2 cellular contexts compared by ENCODE assay signal in the genomic region with DNA sequence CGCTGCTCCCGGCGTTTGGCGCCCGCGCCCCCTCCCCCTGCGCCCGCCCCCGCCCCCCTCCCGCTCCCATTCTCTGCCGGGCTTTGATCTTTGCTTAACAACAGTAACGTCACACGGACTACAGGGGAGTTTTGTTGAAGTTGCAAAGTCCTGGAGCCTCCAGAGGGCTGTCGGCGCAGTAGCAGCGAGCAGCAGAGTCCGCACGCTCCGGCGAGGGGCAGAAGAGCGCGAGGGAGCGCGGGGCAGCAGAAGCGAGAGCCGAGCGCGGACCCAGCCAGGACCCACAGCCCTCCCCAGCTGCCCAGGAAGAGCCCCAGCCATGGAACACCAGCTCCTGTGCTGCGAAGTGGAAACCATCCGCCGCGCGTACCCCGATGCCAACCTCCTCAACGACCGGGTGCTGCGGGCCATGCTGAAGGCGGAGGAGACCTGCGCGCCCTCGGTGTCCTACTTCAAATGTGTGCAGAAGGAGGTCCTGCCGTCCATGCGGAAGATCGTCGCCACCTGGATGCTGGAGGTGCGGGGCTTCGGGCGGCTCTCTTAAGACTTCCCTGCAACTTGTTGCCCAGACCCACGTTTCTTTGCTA.
TF ChIP-seq lines count a peak whose summit lies in the region.

CCND1 (plus strand) TSS at position 162 of the 587 bp plus-strand sequence; CDS start at position 320, 158 bp downstream.

TF ChIP-seq in HEK293, 187 proteins besides CTCF, POLR2A, EP300 and RAD21 (continued from another document and continues in another):
- TF ChIP-seq PRDM10 (tag by site-specific recombination; IDR thresholded peaks at IDR 0.05) (peak; percentile 58), ZEB2 (tag by site-specific recombination; IDR thresholded peaks at IDR 0.05) (no peak), ZBTB20 (tag by site-specific recombination; IDR thresholded peaks at IDR 0.05) (peak; percentile 64), ZNF600 (tag by site-specific recombination; IDR thresholded peaks at IDR 0.05) (peak; percentile 82), ZSCAN30 (tag by site-specific recombination; IDR thresholded peaks at IDR 0.05) (0 out of 2 replicates have a peak, but pooled peaks have one; percentile 34), SCRT2 (tag by site-specific recombination; IDR thresholded peaks at IDR 0.05) (peak; percentile 92), ZNF341 (tag by site-specific recombination; IDR thresholded peaks at IDR 0.05; ENCODE audit: low read depth) (peak; percentile 81), ZNF335 (tag by site-specific recombination; conservative IDR thresholded peaks at IDR 0.05) (peak; percentile 49), KLF16 (tag by site-specific recombination; IDR thresholded peaks at IDR 0.05) (no peak), SP2 (tag by site-specific recombination; IDR thresholded peaks at IDR 0.05) (peak; percentile 18; the same call in 1 of the 2 replicates), ZNF549 (tag by site-specific recombination; IDR thresholded peaks at IDR 0.05) (no peak), ZNF777 (tag by site-specific recombination; IDR thresholded peaks at IDR 0.05; ENCODE audit: borderline replicate concordance) (peak; percentile 59; the same call in 1 of the 2 replicates), GLIS1 (tag by site-specific recombination; IDR thresholded peaks at IDR 0.05) (0 out of 2 replicates have a peak, but pooled peaks have one; percentile 4), ZBTB26 (tag by site-specific recombination; optimal IDR thresholded peaks at IDR 0.05) (peak; percentile 92), ZFP69B (tag by site-specific recombination; IDR thresholded peaks at IDR 0.05) (no peak), ZNF391 (tag by site-specific recombination; IDR thresholded peaks at IDR 0.05; ENCODE audit: borderline replicate concordance, low read depth) (no peak), TCF7L2 (IDR thresholded peaks at IDR 0.05; ENCODE audit: borderline replicate concordance, low read depth, low read length) (peak; percentile 93)
- TF ChIP-seq, protein P1, sequence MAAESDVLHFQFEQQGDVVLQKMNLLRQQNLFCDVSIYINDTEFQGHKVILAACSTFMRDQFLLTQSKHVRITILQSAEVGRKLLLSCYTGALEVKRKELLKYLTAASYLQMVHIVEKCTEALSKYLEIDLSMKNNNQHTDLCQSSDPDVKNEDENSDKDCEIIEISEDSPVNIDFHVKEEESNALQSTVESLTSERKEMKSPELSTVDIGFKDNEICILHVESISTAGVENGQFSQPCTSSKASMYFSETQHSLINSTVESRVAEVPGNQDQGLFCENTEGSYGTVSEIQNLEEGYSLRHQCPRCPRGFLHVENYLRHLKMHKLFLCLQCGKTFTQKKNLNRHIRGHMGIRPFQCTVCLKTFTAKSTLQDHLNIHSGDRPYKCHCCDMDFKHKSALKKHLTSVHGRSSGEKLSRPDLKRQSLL (tag by site-specific recombination; IDR thresholded peaks at IDR 0.05), result peak; percentile 65
- TF ChIP-seq, protein P2, sequence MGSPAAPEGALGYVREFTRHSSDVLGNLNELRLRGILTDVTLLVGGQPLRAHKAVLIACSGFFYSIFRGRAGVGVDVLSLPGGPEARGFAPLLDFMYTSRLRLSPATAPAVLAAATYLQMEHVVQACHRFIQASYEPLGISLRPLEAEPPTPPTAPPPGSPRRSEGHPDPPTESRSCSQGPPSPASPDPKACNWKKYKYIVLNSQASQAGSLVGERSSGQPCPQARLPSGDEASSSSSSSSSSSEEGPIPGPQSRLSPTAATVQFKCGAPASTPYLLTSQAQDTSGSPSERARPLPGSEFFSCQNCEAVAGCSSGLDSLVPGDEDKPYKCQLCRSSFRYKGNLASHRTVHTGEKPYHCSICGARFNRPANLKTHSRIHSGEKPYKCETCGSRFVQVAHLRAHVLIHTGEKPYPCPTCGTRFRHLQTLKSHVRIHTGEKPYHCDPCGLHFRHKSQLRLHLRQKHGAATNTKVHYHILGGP (tag by site-specific recombination; IDR thresholded peaks at IDR 0.05), result 0 out of 2 replicates have a peak, but pooled peaks have one; percentile 23
- TF ChIP-seq, protein P3, sequence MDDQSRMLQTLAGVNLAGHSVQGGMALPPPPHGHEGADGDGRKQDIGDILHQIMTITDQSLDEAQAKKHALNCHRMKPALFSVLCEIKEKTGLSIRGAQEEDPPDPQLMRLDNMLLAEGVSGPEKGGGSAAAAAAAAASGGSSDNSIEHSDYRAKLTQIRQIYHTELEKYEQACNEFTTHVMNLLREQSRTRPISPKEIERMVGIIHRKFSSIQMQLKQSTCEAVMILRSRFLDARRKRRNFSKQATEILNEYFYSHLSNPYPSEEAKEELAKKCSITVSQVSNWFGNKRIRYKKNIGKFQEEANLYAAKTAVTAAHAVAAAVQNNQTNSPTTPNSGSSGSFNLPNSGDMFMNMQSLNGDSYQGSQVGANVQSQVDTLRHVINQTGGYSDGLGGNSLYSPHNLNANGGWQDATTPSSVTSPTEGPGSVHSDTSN (CRISPR knock-in tag; IDR thresholded peaks at IDR 0.05), result peak; percentile 44; the same call in 1 of the 2 replicates

TF ChIP-seq in GM12878, 131 proteins besides CTCF, POLR2A, EP300 and RAD21 (continued from another document and continues in another):
- TF ChIP-seq EZH2 (IDR thresholded peaks at IDR 0.05; ENCODE audit: borderline replicate concordance, control insufficient read depth, low read depth, low read length), result no peak
- TF ChIP-seq PML (IDR thresholded peaks at IDR 0.05; ENCODE audit: low read length), result no peak
- no peak for TF ChIP-seq SMC3 (IDR thresholded peaks at IDR 0.05; ENCODE audit: borderline replicate concordance, low read length)
- no peak for TF ChIP-seq POLR2AphosphoS2 (IDR thresholded peaks at IDR 0.05; ENCODE audit: low read depth, low read length)
- TF ChIP-seq, protein P4, sequence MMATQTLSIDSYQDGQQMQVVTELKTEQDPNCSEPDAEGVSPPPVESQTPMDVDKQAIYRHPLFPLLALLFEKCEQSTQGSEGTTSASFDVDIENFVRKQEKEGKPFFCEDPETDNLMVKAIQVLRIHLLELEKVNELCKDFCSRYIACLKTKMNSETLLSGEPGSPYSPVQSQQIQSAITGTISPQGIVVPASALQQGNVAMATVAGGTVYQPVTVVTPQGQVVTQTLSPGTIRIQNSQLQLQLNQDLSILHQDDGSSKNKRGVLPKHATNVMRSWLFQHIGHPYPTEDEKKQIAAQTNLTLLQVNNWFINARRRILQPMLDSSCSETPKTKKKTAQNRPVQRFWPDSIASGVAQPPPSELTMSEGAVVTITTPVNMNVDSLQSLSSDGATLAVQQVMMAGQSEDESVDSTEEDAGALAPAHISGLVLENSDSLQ (IDR thresholded peaks at IDR 0.05), result no peak
- TF ChIP-seq, protein P5, sequence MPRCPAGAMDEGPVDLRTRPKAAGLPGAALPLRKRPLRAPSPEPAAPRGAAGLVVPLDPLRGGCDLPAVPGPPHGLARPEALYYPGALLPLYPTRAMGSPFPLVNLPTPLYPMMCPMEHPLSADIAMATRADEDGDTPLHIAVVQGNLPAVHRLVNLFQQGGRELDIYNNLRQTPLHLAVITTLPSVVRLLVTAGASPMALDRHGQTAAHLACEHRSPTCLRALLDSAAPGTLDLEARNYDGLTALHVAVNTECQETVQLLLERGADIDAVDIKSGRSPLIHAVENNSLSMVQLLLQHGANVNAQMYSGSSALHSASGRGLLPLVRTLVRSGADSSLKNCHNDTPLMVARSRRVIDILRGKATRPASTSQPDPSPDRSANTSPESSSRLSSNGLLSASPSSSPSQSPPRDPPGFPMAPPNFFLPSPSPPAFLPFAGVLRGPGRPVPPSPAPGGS (IDR thresholded peaks at IDR 0.05; ENCODE audit: borderline replicate concordance, insufficient read depth, low read depth, low read length, poor library complexity, severe bottlenecking), result no peak
- no peak for TF ChIP-seq NRF1 (conservative IDR thresholded peaks at IDR 0.05; ENCODE audit: low read depth, low read length)
- TF ChIP-seq SKIL (IDR thresholded peaks at IDR 0.05; ENCODE audit: low read depth, poor library complexity, severe bottlenecking), result no peak
- no peak for TF ChIP-seq ETV6 (conservative IDR thresholded peaks at IDR 0.05 in 1 of 2, IDR thresholded peaks at IDR 0.05 in 1 of 2; ENCODE audit: borderline replicate concordance in 1 of 2, low read depth in 1 of 2)
- 0 out of 2 replicates have a peak, but pooled peaks have one; percentile 34 for TF ChIP-seq IKZF1 (conservative IDR thresholded peaks at IDR 0.05)
- TF ChIP-seq CBFB (IDR thresholded peaks at IDR 0.05; ENCODE audit: low read depth), result no peak
- TF ChIP-seq CHD1 (IDR thresholded peaks at IDR 0.05; ENCODE audit: low read depth, low read length), result no peak
- TF ChIP-seq ZNF384 (IDR thresholded peaks at IDR 0.05; ENCODE audit: borderline replicate concordance, low read depth, low read length), result no peak
- TF ChIP-seq NFIC (IDR thresholded peaks at IDR 0.05; ENCODE audit: low read depth, low read length), result no peak
- TF ChIP-seq, protein P6, sequence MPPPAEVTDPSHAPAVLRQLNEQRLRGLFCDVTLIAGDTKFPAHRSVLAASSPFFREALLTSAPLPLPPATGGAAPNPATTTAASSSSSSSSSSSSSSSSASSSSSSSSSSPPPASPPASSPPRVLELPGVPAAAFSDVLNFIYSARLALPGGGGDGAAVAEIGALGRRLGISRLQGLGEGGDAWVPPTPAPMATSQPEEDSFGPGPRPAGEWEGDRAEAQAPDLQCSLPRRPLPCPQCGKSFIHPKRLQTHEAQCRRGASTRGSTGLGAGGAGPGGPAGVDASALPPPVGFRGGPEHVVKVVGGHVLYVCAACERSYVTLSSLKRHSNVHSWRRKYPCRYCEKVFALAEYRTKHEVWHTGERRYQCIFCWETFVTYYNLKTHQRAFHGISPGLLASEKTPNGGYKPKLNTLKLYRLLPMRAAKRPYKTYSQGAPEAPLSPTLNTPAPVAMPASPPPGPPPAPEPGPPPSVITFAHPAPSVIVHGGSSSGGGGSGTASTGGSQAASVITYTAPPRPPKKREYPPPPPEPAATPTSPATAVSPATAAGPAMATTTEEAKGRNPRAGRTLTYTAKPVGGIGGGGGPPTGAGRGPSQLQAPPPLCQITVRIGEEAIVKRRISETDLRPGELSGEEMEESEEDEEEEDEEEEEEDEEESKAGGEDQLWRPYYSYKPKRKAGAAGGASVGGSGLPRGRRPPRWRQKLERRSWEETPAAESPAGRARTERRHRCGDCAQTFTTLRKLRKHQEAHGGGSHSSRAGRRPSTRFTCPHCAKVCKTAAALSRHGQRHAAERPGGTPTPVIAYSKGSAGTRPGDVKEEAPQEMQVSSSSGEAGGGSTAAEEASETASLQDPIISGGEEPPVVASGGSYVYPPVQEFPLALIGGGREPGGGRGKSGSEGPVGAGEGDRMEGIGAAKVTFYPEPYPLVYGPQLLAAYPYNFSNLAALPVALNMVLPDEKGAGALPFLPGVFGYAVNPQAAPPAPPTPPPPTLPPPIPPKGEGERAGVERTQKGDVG (CRISPR knock-in tag; IDR thresholded peaks at IDR 0.05), result no peak
- TF ChIP-seq, protein P7, sequence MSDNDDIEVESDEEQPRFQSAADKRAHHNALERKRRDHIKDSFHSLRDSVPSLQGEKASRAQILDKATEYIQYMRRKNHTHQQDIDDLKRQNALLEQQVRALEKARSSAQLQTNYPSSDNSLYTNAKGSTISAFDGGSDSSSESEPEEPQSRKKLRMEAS (IDR thresholded peaks at IDR 0.05; ENCODE audit: low read depth, low read length), result no peak
- TF ChIP-seq, protein P8, sequence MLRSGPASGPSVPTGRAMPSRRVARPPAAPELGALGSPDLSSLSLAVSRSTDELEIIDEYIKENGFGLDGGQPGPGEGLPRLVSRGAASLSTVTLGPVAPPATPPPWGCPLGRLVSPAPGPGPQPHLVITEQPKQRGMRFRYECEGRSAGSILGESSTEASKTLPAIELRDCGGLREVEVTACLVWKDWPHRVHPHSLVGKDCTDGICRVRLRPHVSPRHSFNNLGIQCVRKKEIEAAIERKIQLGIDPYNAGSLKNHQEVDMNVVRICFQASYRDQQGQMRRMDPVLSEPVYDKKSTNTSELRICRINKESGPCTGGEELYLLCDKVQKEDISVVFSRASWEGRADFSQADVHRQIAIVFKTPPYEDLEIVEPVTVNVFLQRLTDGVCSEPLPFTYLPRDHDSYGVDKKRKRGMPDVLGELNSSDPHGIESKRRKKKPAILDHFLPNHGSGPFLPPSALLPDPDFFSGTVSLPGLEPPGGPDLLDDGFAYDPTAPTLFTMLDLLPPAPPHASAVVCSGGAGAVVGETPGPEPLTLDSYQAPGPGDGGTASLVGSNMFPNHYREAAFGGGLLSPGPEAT (IDR thresholded peaks at IDR 0.05; ENCODE audit: low read depth), result no peak
- peak; percentile 93 for TF ChIP-seq RFX5 (IDR thresholded peaks at IDR 0.05; ENCODE audit: low read depth, low read length)
- no peak for TF ChIP-seq IRF5 (IDR thresholded peaks at IDR 0.05; ENCODE audit: borderline replicate concordance)
- no peak for TF ChIP-seq YBX1 (IDR thresholded peaks at IDR 0.05)
- no peak for TF ChIP-seq IKZF2 (IDR thresholded peaks at IDR 0.05)
- TF ChIP-seq SIN3A (IDR thresholded peaks at IDR 0.05; ENCODE audit: low read depth, low read length), result no peak
- no peak for TF ChIP-seq STAT1 (conservative IDR thresholded peaks at IDR 0.05)
- no peak for TF ChIP-seq KAT2A (conservative IDR thresholded peaks at IDR 0.05; ENCODE audit: control insufficient read depth, low read depth, low read length)
- TF ChIP-seq ELK1 (IDR thresholded peaks at IDR 0.05; ENCODE audit: low read depth, low read length), result no peak
- no peak for TF ChIP-seq LARP7 (IDR thresholded peaks at IDR 0.05)
- no peak for TF ChIP-seq MTA2 (IDR thresholded peaks at IDR 0.05; ENCODE audit: low read depth)
- 0 out of 2 replicates have a peak, but pooled peaks have one; percentile 39 for TF ChIP-seq CREB1 (IDR thresholded peaks at IDR 0.05; ENCODE audit: low read depth)
- TF ChIP-seq NFXL1 (IDR thresholded peaks at IDR 0.05; ENCODE audit: borderline replicate concordance), result no peak
